8 cellular contexts compared by ENCODE assay signal in genomic region chr9:134136117-134136996, GRCh38. TPM values are rescaled to one million over a fixed set of nuclear protein-coding genes. Genes with fewer than 3 reads are reported as not detected.
DNase-seq lines count a peak whose midpoint lies in the region; ATAC-seq, FAIRE-seq and TF ChIP-seq lines count a peak whose summit lies in the region.

No MANE protein-coding gene starts in this region.

- H3K4me3 ChIP-seq in endothelial cell of umbilical vein (replicated peaks in 1 of 3; ENCODE audit: insufficient read depth in 1 of 3, low read depth in 1 of 3, low read length in 3 of 3), result peak overlapping the region; percentile 33 to 97 (median 73)
- H3K4me3 ChIP-seq in naive thymus-derived CD4-positive, alpha-beta T cell (ENCODE audit: low read length), result peak overlapping the region; percentile 81

- peak overlapping the region; percentile 76 for H3K27ac Mint-ChIP-seq in T-helper 2 cell treated with Interferon-gamma antibody and Interleukin-4, amounts not matched to agents 5 μg/mL and 100 μg/mL, for 36 hours
- H3K27ac Mint-ChIP-seq in naive thymus-derived CD4-positive, alpha-beta T cell, result peak overlapping the region; percentile 40 to 91 (median 72)

- CTCF ChIA-PET in endothelial cell of umbilical vein (lab: Charles Lee), result interaction anchor here (0.6 to 1.1 kb wide), 11 partner anchors 23 to 562 kb away, joined by 3 to 11 read pairs (median 3); partner anchors contain the start of gene RNU6ATAC
- CTCF ChIA-PET in naive thymus-derived CD4-positive, alpha-beta T cell (lab: Charles Lee), result interaction anchor here (0.6 to 1.2 kb wide), 2 partner anchors 28 to 677 kb away, joined by 3 to 9 read pairs; partner anchors contain the start of genes CACFD1 and RNU6ATAC

- DNase-seq in Right ventricle myocardium inferior (ENCODE audit: missing footprints) (peak; percentile 76), cardiac septum (ENCODE audit: low spot score) (no peak), endothelial cell of umbilical vein (ENCODE audit: low read depth, low spot score) (peak; percentile 24), NCI-H345 treated with DMSO at 0.1 percent for 48 hours (lab: John Stamatoyannopoulos, UW; ENCODE audit: unreplicated experiment) (no peak), dedifferentiated amniotic fluid mesenchymal stem cell (ENCODE audit: extremely low spot score) (no peak)
- peak; percentile 14 for DNase-seq in T-helper 2 cell treated with Interferon-gamma antibody and Interleukin-4, amounts not matched to agents 5 μg/mL and 100 μg/mL, for 36 hours (ENCODE audit: low spot score)
- DNase-seq in naive thymus-derived CD4-positive, alpha-beta T cell, result peak in 5 of 9 donors; percentile 9 to 30 (median 15)

- FAIRE-seq in endothelial cell of umbilical vein (lab: Jason Lieb, UNC), result no peak

- peaks cover 40% of the 10 kb centered on the region for H3K79me2 ChIP-seq in endothelial cell of umbilical vein (ENCODE audit: control insufficient read depth, insufficient read depth, low read length)

- TF ChIP-seq POLR2A in endothelial cell of umbilical vein (IDR thresholded peaks at IDR 0.05; ENCODE audit: low read depth, low read length), result no peak

- no peak overlapping the region for H3K27ac ChIP-seq in endothelial cell of umbilical vein (ENCODE audit: insufficient read depth, low read depth, low read length)
- H3K27ac ChIP-seq in naive thymus-derived CD4-positive, alpha-beta T cell (ENCODE audit: low read depth, low read length), result peak overlapping the region; percentile 68

- H3K4me2 ChIP-seq in endothelial cell of umbilical vein (ENCODE audit: insufficient read depth, low read length), result peak overlapping the region; percentile 77

- H3K4me1 Mint-ChIP-seq in T-helper 2 cell treated with Interferon-gamma antibody and Interleukin-4, amounts not matched to agents 5 μg/mL and 100 μg/mL, for 36 hours (ENCODE audit: low read depth), result peaks cover 29% of the 10 kb centered on the region
- peaks cover 31 to 65% (median 49%) of the 10 kb centered on the region in 7 donors for H3K4me1 Mint-ChIP-seq in naive thymus-derived CD4-positive, alpha-beta T cell

- POLR2A ChIA-PET in endothelial cell of umbilical vein (lab: Charles Lee), result interaction anchor here (1.1 kb wide), 1 partner anchor 26 kb away, joined by 3 read pairs; no protein-coding TSS in a partner anchor
- POLR2A ChIA-PET in naive thymus-derived CD4-positive, alpha-beta T cell (lab: Charles Lee), result interaction anchor here (0.6 to 4.0 kb wide), 9 partner anchors 28 to 637 kb away, joined by 3 to 61 read pairs (median 7); partner anchors contain the start of genes BRD3OS and RNU6ATAC

- ATAC-seq in Right ventricle myocardium inferior (no peak), HG02970 (IDR thresholded peaks at IDR 0.05; ENCODE audit: low FRiP score, unreplicated experiment) (peak; percentile 23)
- peak; percentile 34 for ATAC-seq in naive thymus-derived CD4-positive, alpha-beta T cell

- H4K20me1 ChIP-seq in endothelial cell of umbilical vein (replicated peaks; ENCODE audit: control insufficient read depth, extremely low read depth, insufficient read depth, low read length), result no peaks in the 10 kb centered on the region

- no peaks in the 10 kb centered on the region for H3K27me3 Mint-ChIP-seq in T-helper 2 cell treated with Interferon-gamma antibody and Interleukin-4, amounts not matched to agents 5 μg/mL and 100 μg/mL, for 36 hours (ENCODE audit: low read depth)
- H3K27me3 Mint-ChIP-seq in naive thymus-derived CD4-positive, alpha-beta T cell, result no peaks in the 10 kb centered on the region

- BruUV-seq in endothelial cell of umbilical vein (replicated peaks; lab: Mats Ljungman, UMichigan), result TSS peak; percentile 26

- H3K4me3 Mint-ChIP-seq in T-helper 2 cell treated with Interferon-gamma antibody and Interleukin-4, amounts not matched to agents 5 μg/mL and 100 μg/mL, for 36 hours, result peak overlapping the region; percentile 93
- H3K4me3 Mint-ChIP-seq in naive thymus-derived CD4-positive, alpha-beta T cell, result peak overlapping the region; percentile 87 to 98 (median 90)

- H3K4me1 ChIP-seq in endothelial cell of umbilical vein (ENCODE audit: control insufficient read depth, extremely low read depth, insufficient read depth, low read length), result peaks cover 10% of the 10 kb centered on the region
- H3K4me1 ChIP-seq in naive thymus-derived CD4-positive, alpha-beta T cell (ENCODE audit: control insufficient read depth in 2 of 2, insufficient read depth in 2 of 2, low read length in 2 of 2), result peaks cover 19 to 28% of the 10 kb centered on the region in 2 donors

- dilution Hi-C loops in endothelial cell of umbilical vein (cut with MboI; ENCODE audit: extremely low pct_ligation_motif_present, low sequenced_read_pairs), result no loop called here

- no peaks in the 10 kb centered on the region for H3K27me3 ChIP-seq in endothelial cell of umbilical vein (ENCODE audit: control insufficient read depth in 2 of 2, insufficient read depth in 2 of 2, low read length in 2 of 2)
- no peaks in the 10 kb centered on the region for H3K27me3 ChIP-seq in naive thymus-derived CD4-positive, alpha-beta T cell (ENCODE audit: control insufficient read depth in 2 of 2, insufficient read depth in 2 of 2, low read length in 2 of 2)

- intact Hi-C loops in Right ventricle myocardium inferior (cut with DNase I) (loop anchor here (5.0 kb wide), 1 partner anchor 89 kb away; no protein-coding TSS in a partner anchor), cardiac septum (cut with DNase I) (loop anchor here (5.0 kb wide), 1 partner anchor 109 kb away; the partner anchor contains the start of gene BRD3OS), endothelial cell of umbilical vein (cut with micrococcal nuclease) (loop anchor here (1.0 kb wide), 1 partner anchor 28 kb away; the partner anchor contains the start of gene RNU6ATAC)
- intact Hi-C loops in naive thymus-derived CD4-positive, alpha-beta T cell (cut with micrococcal nuclease), result loop anchor here (1.0 to 5.0 kb wide), 2 partner anchors 28 to 1771 kb away; partner anchors contain the start of genes CAMSAP1 (in 1 of the 2) and RNU6ATAC (in 1 of the 2)

- peak overlapping the region; percentile 52 for H3K9ac ChIP-seq in endothelial cell of umbilical vein (replicated peaks; ENCODE audit: extremely low read depth, insufficient read depth, low read length)

- peaks cover 2 to 12% of the 10 kb centered on the region in 2 experiments for H3K36me3 ChIP-seq in endothelial cell of umbilical vein (ENCODE audit: control insufficient read depth in 2 of 2, extremely low read depth in 1 of 2, insufficient read depth in 2 of 2, low read length in 2 of 2)
- H3K36me3 ChIP-seq in naive thymus-derived CD4-positive, alpha-beta T cell (ENCODE audit: control insufficient read depth in 2 of 3, insufficient read depth in 3 of 3, low read length in 3 of 3), result peaks cover 0 to 34% (median 5%) of the 10 kb centered on the region in 3 experiments

- no peaks in the 10 kb centered on the region for H3K9me1 ChIP-seq in endothelial cell of umbilical vein (replicated peaks; ENCODE audit: control insufficient read depth, extremely low read depth, insufficient read depth, low read length)

- TF ChIP-seq CTCF in endothelial cell of umbilical vein (IDR thresholded peaks at IDR 0.05; ENCODE audit: extremely low read depth in 1 of 2, insufficient read depth in 1 of 2, low read depth in 1 of 2, low read length in 2 of 2), result no peak

- H2AFZ ChIP-seq in endothelial cell of umbilical vein (ENCODE audit: low read depth, low read length), result no peak overlapping the region

- no peaks in the 10 kb centered on the region for H3K9me3 Mint-ChIP-seq in T-helper 2 cell treated with Interferon-gamma antibody and Interleukin-4, amounts not matched to agents 5 μg/mL and 100 μg/mL, for 36 hours
- H3K9me3 Mint-ChIP-seq in naive thymus-derived CD4-positive, alpha-beta T cell, result no peaks in the 10 kb centered on the region

- H3K9me3 ChIP-seq in endothelial cell of umbilical vein (replicated peaks; ENCODE audit: control insufficient read depth, insufficient read depth, low read length), result no peaks in the 10 kb centered on the region
- no peaks in the 10 kb centered on the region for H3K9me3 ChIP-seq in naive thymus-derived CD4-positive, alpha-beta T cell (ENCODE audit: control insufficient read depth in 2 of 3, low read length in 3 of 3)

- peaks cover 24% of the 10 kb centered on the region for H3K36me3 Mint-ChIP-seq in T-helper 2 cell treated with Interferon-gamma antibody and Interleukin-4, amounts not matched to agents 5 μg/mL and 100 μg/mL, for 36 hours (ENCODE audit: low read depth)
- H3K36me3 Mint-ChIP-seq in naive thymus-derived CD4-positive, alpha-beta T cell, result peaks cover 0 to 13% (median 10%) of the 10 kb centered on the region in 5 donors

TF ChIP-seq in endothelial cell of umbilical vein, 7 proteins besides CTCF, POLR2A, EP300 and RAD21:
- TF ChIP-seq JUN (IDR thresholded peaks at IDR 0.05; ENCODE audit: borderline replicate concordance, insufficient read depth, insufficient read length, low read depth) (no peak), POLR2AphosphoS5 (IDR thresholded peaks at IDR 0.05; ENCODE audit: insufficient read depth, low read depth, low read length) (peak; percentile 28)

RNA-seq across cellular contexts. Expression of gene WDR5, which starts 0.5 kb away (rescaled TPM):
- total RNA-seq in Right ventricle myocardium inferior, result 18.2 TPM
- total RNA-seq in cardiac septum, result 16.6 TPM
- 42.4 and 42.5 TPM in 2 replicates for total RNA-seq in endothelial cell of umbilical vein
- 30.8 and 32.1 TPM in 2 replicates for polyA plus RNA-seq in endothelial cell of umbilical vein
- polyA plus RNA-seq in endothelial cell of umbilical vein (2011; cell fraction: cytosol; rRNA removed), result 37.0 and 38.6 TPM in 2 replicates
- polyA plus RNA-seq in endothelial cell of umbilical vein (2011; cell fraction: nucleus; rRNA removed), result 53.3 and 60.1 TPM in 2 replicates
- polyA plus RNA-seq in endothelial cell of umbilical vein (2012), result 39.0 and 39.5 TPM in 2 replicates
- 15.8 and 18.1 TPM in 2 replicates for polyA minus RNA-seq in endothelial cell of umbilical vein
- 39.8 TPM for polyA minus RNA-seq in endothelial cell of umbilical vein (2011; cell fraction: cytosol; rRNA and poly(A)+ RNA removed)
- 12.5 and 12.8 TPM in 2 replicates for polyA minus RNA-seq in endothelial cell of umbilical vein (2011; cell fraction: nucleus; rRNA and poly(A)+ RNA removed)
- total RNA-seq in naive thymus-derived CD4-positive, alpha-beta T cell, result 10 to 100 TPM; 16.0 to 42.3 (median 30.9) TPM
- polyA plus RNA-seq in naive thymus-derived CD4-positive, alpha-beta T cell, result 10 to 100 TPM; 13.8 to 17.5 TPM

RNA-seq across cellular contexts. Expression of gene RNU6ATAC, which starts 28.0 kb away (rescaled TPM):
- total RNA-seq in Right ventricle myocardium inferior (122 TPM), cardiac septum (214 TPM), endothelial cell of umbilical vein (116 and 164 TPM in 2 replicates)
- polyA plus RNA-seq in endothelial cell of umbilical vein, result not detected in 2 replicates
- not detected in 2 replicates for polyA plus RNA-seq in endothelial cell of umbilical vein (2011; cell fraction: cytosol; rRNA removed)
- polyA plus RNA-seq in endothelial cell of umbilical vein (2011; cell fraction: nucleus; rRNA removed), result not detected in 2 replicates
- not detected in 2 replicates for polyA plus RNA-seq in endothelial cell of umbilical vein (2012)
- under 0.01 TPM in 2 replicates for polyA minus RNA-seq in endothelial cell of umbilical vein
- 3,090 TPM for polyA minus RNA-seq in endothelial cell of umbilical vein (2011; cell fraction: cytosol; rRNA and poly(A)+ RNA removed)
- under 0.01 TPM in 1 of 2 replicates, not detected in the other for polyA minus RNA-seq in endothelial cell of umbilical vein (2011; cell fraction: nucleus; rRNA and poly(A)+ RNA removed)
- 10 to 100 TPM; 17.1 to 67.0 (median 31.6) TPM for total RNA-seq in naive thymus-derived CD4-positive, alpha-beta T cell
- not detected for polyA plus RNA-seq in naive thymus-derived CD4-positive, alpha-beta T cell

Comparison
In these comparisons a context has a peak if more than half of its experiments do, and no peak if none do; other contexts are left out.
1. DNase-seq: peak in Right ventricle myocardium inferior (single experiment), T-helper 2 cell treated with Interferon-gamma antibody and Interleukin-4, amounts not matched to agents 5 μg/mL and 100 μg/mL, for 36 hours (single experiment), endothelial cell of umbilical vein (single experiment) and naive thymus-derived CD4-positive, alpha-beta T cell (5 of 9); none in cardiac septum (single experiment), NCI-H345 treated with DMSO at 0.1 percent for 48 hours (single experiment) and dedifferentiated amniotic fluid mesenchymal stem cell (single experiment).